ENCODE assay signal across 32 cellular contexts in the genomic region with DNA sequence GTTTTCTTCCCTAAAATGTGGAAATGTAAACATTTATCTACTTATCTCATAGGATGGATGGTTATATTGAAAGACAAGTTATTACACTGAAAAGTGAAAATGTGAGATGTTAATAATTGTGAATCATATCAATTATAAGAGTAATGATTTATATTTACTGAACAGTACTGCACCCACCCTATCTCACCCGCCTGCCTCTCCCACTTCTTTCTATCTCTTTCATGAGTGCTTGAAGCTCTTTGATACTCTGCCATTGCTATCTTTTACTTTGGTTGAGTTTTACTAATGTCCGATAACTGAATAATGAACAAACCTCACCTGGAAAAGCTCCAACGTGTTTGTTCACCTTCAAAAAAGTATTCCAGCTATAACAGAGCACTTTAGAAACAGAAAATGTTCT.
"Had no signal": no experiment of that assay in that cellular context is flagged by ENCODE, and none has a peak within 500 bp of the region (broad histone marks: within the 10 kb centered on the region; RNA-seq: fewer than 3 reads in every experiment).

No MANE protein-coding gene starts in this region.

- H3K4me1 ChIP-seq: adrenal gland, ascending aorta, body of pancreas, breast epithelium had no signal

- H3K36me3 ChIP-seq: adrenal gland, ascending aorta, brain microvascular endothelial cell, breast epithelium, cardiac muscle cell had no signal

- DNase-seq: activated effector memory CD4-positive, alpha-beta T cell treated with anti-CD3 and anti-CD28 coated beads, Interleukin-2, amount 50 U/mL, for 16 hours; activated effector memory CD4-positive, alpha-beta T cell treated with Interleukin-2 at 50 U/mL for 16 hours; activated gamma-delta T cell; activated gamma-delta T cell treated with Interleukin-2 at 50 U/mL for 16 hours; activated naive CD4-positive, alpha-beta T cell; activated naive CD4-positive, alpha-beta T cell treated with anti-CD3 and anti-CD28 coated beads for 36 hours; activated naive CD4-positive, alpha-beta T cell treated with anti-CD3 and anti-CD28 coated beads, Interleukin-2, amount 10 ng/mL, durations not matched to agents 7 days and 5 days; activated naive CD4-positive, alpha-beta T cell treated with anti-CD3 and anti-CD28 coated beads, Interleukin-2, amount 50 U/mL, for 16 hours; activated naive CD4-positive, alpha-beta T cell treated with Interleukin-2 at 50 U/mL for 16 hours; activated naive CD8-positive, alpha-beta T cell treated with anti-CD3 and anti-CD28 coated beads for 36 hours; activated naive CD8-positive, alpha-beta T cell treated with anti-CD3 and anti-CD28 coated beads, Interleukin-2, amount 10 ng/mL, durations not matched to agents 7 days and 5 days; activated naive CD8-positive, alpha-beta T cell treated with anti-CD3 and anti-CD28 coated beads, Interleukin-2, amount 50 U/mL, for 24 hours; activated T-cell treated with anti-CD3 and anti-CD28 coated beads, Interleukin-2, amount 50 U/mL, for 1 hour; activated T-cell treated with anti-CD3 and anti-CD28 coated beads, Interleukin-2, amount 50 U/mL, for 24 hours; activated T-cell treated with anti-CD3 and anti-CD28 coated beads, Interleukin-2, amount 50 U/mL, for 4 hours; activated T-cell treated with anti-CD3 and anti-CD28 coated beads, Interleukin-2, amount 50 U/mL, for 48 hours; activated T-cell treated with anti-CD3 and anti-CD28 coated beads, Interleukin-2, amount 50 U/mL, for 72 hours; adrenal gland; amniotic stem cell; amygdala; anterior cingulate cortex; aorta; body of pancreas; brain microvascular endothelial cell; caudate nucleus; central memory CD4-positive, alpha-beta T cell; cerebellar nuclear complex had no signal

- ATAC-seq: activated naive CD4-positive, alpha-beta T cell treated with anti-CD3 and anti-CD28 coated beads, Interleukin-2, amount 50 U/mL, for 72 hours; activated naive CD8-positive, alpha-beta T cell treated with anti-CD3 and anti-CD28 coated beads, Interleukin-2, amount 50 U/mL, for 24 hours; activated T-cell treated with anti-CD3 and anti-CD28 coated beads, Interleukin-2, amount 50 U/mL, for 4 hours; activated T-cell treated with anti-CD3 and anti-CD28 coated beads, Interleukin-2, amount 50 U/mL, for 72 hours; activated T-helper 17 cell treated with anti-CD3 and anti-CD28 coated beads, Interleukin-2, amount 50 U/mL, for 72 hours; body of pancreas had no signal

- H3K27me3 ChIP-seq: adrenal gland, ascending aorta, body of pancreas, brain microvascular endothelial cell, breast epithelium, cardiac muscle cell had no signal

- H3K27ac ChIP-seq: adrenal gland, ascending aorta, body of pancreas, brain microvascular endothelial cell, breast epithelium, cardiac muscle cell had no signal

- H3K4me3 ChIP-seq: adrenal gland, ascending aorta, body of pancreas, breast epithelium, cardiac muscle cell had no signal

- H3K9me3 ChIP-seq: adrenal gland, ascending aorta, body of pancreas, breast epithelium had no signal
